Comparison of ENCODE assay signal across 7 cellular contexts in genomic region chrX:92830083-92830482, GRCh38.
A peak's percentile ranks its signal among the peaks of the same experiment; 100 is the strongest.
DNase-seq lines count a peak whose midpoint lies in the region; ATAC-seq and TF ChIP-seq lines count a peak whose summit lies in the region.
"Not testable (repeated sequence)": the region's sequence is repeated elsewhere in the genome, so short reads cannot be mapped to it uniquely, and the experiment has no call there.

No MANE protein-coding gene starts in this region.

- not testable (repeated sequence) for H3K4me3 ChIP-seq in GM23338; HUES6 (ENCODE audit: low read depth, low read length); mammary epithelial cell (replicated peaks in 1 of 3; ENCODE audit: insufficient read depth in 1 of 3, low read depth in 2 of 3, low read length in 3 of 3); iPS-15b (ENCODE audit: low read depth, low read length)
- peak overlapping the region; percentile 22 to 31 for H3K4me3 ChIP-seq in Panc1 (ENCODE audit: low read depth in 2 of 2, low read length in 2 of 2)

- TF ChIP-seq CTCF in GM23338 (conservative IDR thresholded peaks at IDR 0.05; ENCODE audit: low read depth in 2 of 2); Panc1 (IDR thresholded peaks at IDR 0.05); WTC11 (IDR thresholded peaks at IDR 0.05); mammary epithelial cell (conservative IDR thresholded peaks at IDR 0.05 in 1 of 2, IDR thresholded peaks at IDR 0.05 in 1 of 2; ENCODE audit: extremely low read depth in 1 of 2, insufficient read depth in 1 of 2, low read depth in 1 of 2, low read length in 2 of 2): not testable (repeated sequence)

- not testable (repeated sequence) for H3K27me3 Mint-ChIP-seq in GM23338 (ENCODE audit: insufficient read depth, low read depth, poor library complexity); WTC11 (ENCODE audit: low read depth)

- not testable (repeated sequence) for H3K27ac Mint-ChIP-seq in GM23338
- H3K27ac Mint-ChIP-seq in WTC11, result peak overlapping the region; percentile 93

- peak overlapping the region; percentile 84 for H3K27ac ChIP-seq in GM23338 (ENCODE audit: low read depth)
- H3K27ac ChIP-seq in HUES6 (ENCODE audit: low read depth, low read length); Panc1 (ENCODE audit: low read length); mammary epithelial cell (ENCODE audit: insufficient read depth, low read depth, low read length): not testable (repeated sequence)

- H3K9ac ChIP-seq in HUES6 (ENCODE audit: low read length) (peak overlapping the region; percentile 52), iPS-15b (ENCODE audit: low read depth, low read length) (peak overlapping the region; percentile 19)
- H3K9ac ChIP-seq in mammary epithelial cell (ENCODE audit: insufficient read depth, low read length), result not testable (repeated sequence)

- H3K4me1 ChIP-seq in GM23338 (ENCODE audit: insufficient read depth); HUES6 (ENCODE audit: control insufficient read depth, insufficient read depth, low read length); Panc1 (ENCODE audit: control insufficient read depth, insufficient read depth, low read length); mammary epithelial cell (ENCODE audit: insufficient read depth, low read length); iPS-15b (ENCODE audit: control insufficient read depth, insufficient read depth, low read length): not testable (repeated sequence)

- not testable (repeated sequence) for H3K4me3 Mint-ChIP-seq in GM23338, WTC11

- not testable (repeated sequence) for DNase-seq in GM23338 (ENCODE audit: low spot score); Panc1 (ENCODE audit: low read depth, low spot score); WTC11 (ENCODE audit: low spot score); mammary epithelial cell
- DNase-seq in OCI-M1 (lab: John Stamatoyannopoulos, UW), result peak; percentile 32

- H3K27me3 ChIP-seq in GM23338 (ENCODE audit: insufficient read depth); HUES6 (ENCODE audit: control insufficient read depth, insufficient read depth, low read length); Panc1 (ENCODE audit: control insufficient read depth, insufficient read depth, low read length); mammary epithelial cell (ENCODE audit: insufficient read depth, low read length); iPS-15b (ENCODE audit: control insufficient read depth, insufficient read depth, low read length): not testable (repeated sequence)

- not testable (repeated sequence) for H4K20me1 ChIP-seq in GM23338 (replicated peaks; ENCODE audit: insufficient read depth); mammary epithelial cell (ENCODE audit: insufficient read depth, low read length)

- not testable (repeated sequence) for H3K4me1 Mint-ChIP-seq in GM23338
- H3K4me1 Mint-ChIP-seq in WTC11, result peaks cover 28% of the 10 kb centered on the region

- 19% methylated on average over 5 of the region's 6 CpGs for WGBS in mammary epithelial cell (ENCODE audit: low coverage, missing lambda C conversion rate)

- intact Hi-C loops in Panc1 (cut with micrococcal nuclease; ENCODE audit: unreplicated experiment); mammary epithelial cell (cut with micrococcal nuclease): not testable (repeated sequence)

- H3K9me3 Mint-ChIP-seq in GM23338, result peaks cover 15% of the 10 kb centered on the region
- H3K9me3 Mint-ChIP-seq in WTC11, result not testable (repeated sequence)

- H3K79me2 ChIP-seq in GM23338 (replicated peaks; ENCODE audit: insufficient read depth); mammary epithelial cell (ENCODE audit: insufficient read depth, low read length): not testable (repeated sequence)

- H3K36me3 Mint-ChIP-seq in GM23338 (ENCODE audit: low read depth), result peaks cover 12% of the 10 kb centered on the region; the same call in 2 of the 3 replicates
- peaks cover 30% of the 10 kb centered on the region for H3K36me3 Mint-ChIP-seq in WTC11

- H3K36me3 ChIP-seq in GM23338 (ENCODE audit: insufficient read depth); HUES6 (ENCODE audit: control insufficient read depth, insufficient read depth, low read length); Panc1 (ENCODE audit: control insufficient read depth, insufficient read depth, low read length); mammary epithelial cell (ENCODE audit: insufficient read depth, low read length); iPS-15b (ENCODE audit: control insufficient read depth, insufficient read depth, low read length): not testable (repeated sequence)

- not testable (repeated sequence) for H3K9me2 ChIP-seq in GM23338 (ENCODE audit: insufficient read depth)

- in situ Hi-C loops in Panc1 (cut with HindIII; ENCODE audit: low pct_unique_long_range_greater_than_20kb, low sequenced_read_pairs); mammary epithelial cell (cut with MboI; ENCODE audit: low sequenced_read_pairs in 2 of 2): not testable (repeated sequence)

- not testable (repeated sequence) for H3F3A ChIP-seq in GM23338 (replicated peaks; ENCODE audit: low read depth)

- dilution Hi-C loops in mammary epithelial cell (cut with HindIII; ENCODE audit: low sequenced_read_pairs), result not testable (repeated sequence)

- H3K9me3 ChIP-seq in HUES6 (ENCODE audit: control insufficient read depth, insufficient read depth, low read depth, low read length); Panc1 (ENCODE audit: control insufficient read depth, insufficient read depth, low read depth, low read length); mammary epithelial cell (replicated peaks; ENCODE audit: insufficient read depth, low read length); iPS-15b (ENCODE audit: control insufficient read depth, insufficient read depth, low read length): not testable (repeated sequence)

- ATAC-seq in GM23338, Panc1: not testable (repeated sequence)
- peak; percentile 46 for ATAC-seq in WTC11

- H3K4me2 ChIP-seq in GM23338, result not testable (repeated sequence)
- H3K4me2 ChIP-seq in mammary epithelial cell (ENCODE audit: insufficient read depth, low read depth, low read length), result peak overlapping the region; percentile 36

- CTCF ChIA-PET in Panc1 (lab: Charles Lee); WTC11 (lab: Charles Lee); mammary epithelial cell (lab: Charles Lee; ENCODE audit: low non-redundant PET): not testable (repeated sequence)

- BruUV-seq in Panc1 (replicated peaks; lab: Mats Ljungman, UMichigan); mammary epithelial cell (replicated peaks; lab: Mats Ljungman, UMichigan): not testable (repeated sequence)

- POLR2A ChIA-PET in Panc1 (lab: Charles Lee); WTC11 (lab: Charles Lee): not testable (repeated sequence)

- H2AFZ ChIP-seq in GM23338, result not testable (repeated sequence)
- H2AFZ ChIP-seq in mammary epithelial cell (ENCODE audit: low read depth, low read length), result peak overlapping the region; percentile 74
